15 cellular contexts compared by ENCODE assay signal in the genomic region with DNA sequence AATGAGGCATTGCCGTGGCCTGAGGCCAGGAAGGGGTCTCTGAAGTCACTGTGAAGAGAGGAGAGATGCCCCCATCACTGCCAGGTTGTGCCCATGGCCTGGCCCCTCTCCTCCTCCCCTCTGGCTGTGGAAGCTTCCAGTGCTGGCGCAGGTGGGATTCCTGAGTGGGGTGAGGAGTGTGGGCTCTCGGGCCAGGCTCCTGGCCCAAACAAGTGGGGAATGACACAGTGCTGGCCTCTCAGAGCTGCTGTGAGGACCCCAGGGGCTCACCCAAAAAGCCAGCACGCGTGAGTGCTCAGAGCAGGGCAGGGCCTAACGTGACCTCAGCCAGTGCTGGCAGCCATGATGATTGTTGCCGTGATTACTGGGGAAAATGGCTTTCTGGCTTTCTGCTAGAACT. TPM values are rescaled to one million over a fixed set of nuclear protein-coding genes. Genes with fewer than 3 reads are reported as not detected.
A peak's percentile ranks its signal among the peaks of the same experiment; 100 is the strongest.
DNase-seq lines count a peak whose midpoint lies in the region; ATAC-seq, FAIRE-seq and TF ChIP-seq lines count a peak whose summit lies in the region.
"Had no signal": no experiment of that assay in that cellular context is flagged by ENCODE, and none has a peak within 500 bp of the region (broad histone marks: within the 10 kb centered on the region; RNA-seq: fewer than 3 reads in every experiment).

No MANE protein-coding gene starts in this region.

- POLR2A ChIA-PET in activated CD4-positive, alpha-beta T cell treated with anti-CD3 and anti-CD28 coated beads, Interleukin-2, amount 10 ng/mL, durations not matched to agents 7 days and 5 days (lab: Charles Lee), result no interaction called here

- H3K36me3 Mint-ChIP-seq in activated CD4-positive, alpha-beta T cell treated with anti-CD3 and anti-CD28 coated beads, Interleukin-2, amount 10 ng/mL, durations not matched to agents 7 days and 5 days (ENCODE audit: low read depth), result peaks cover 58% of the 10 kb centered on the region
- H3K36me3 Mint-ChIP-seq in T-helper 17 cell (ENCODE audit: low read depth), result peaks cover 8% of the 10 kb centered on the region
- peaks cover 53 to 79% of the 10 kb centered on the region in 2 donors for H3K36me3 Mint-ChIP-seq in stimulated activated naive B cell treated with anti-CD40 and anti-IgM and Interleukin-4, amounts not matched to agents 10 μg/mL and 1 μg/mL and 100 μg/mL, for 72 hours

- no peak for DNase-seq in activated CD4-positive, alpha-beta T cell treated with anti-CD3 and anti-CD28 coated beads, Interleukin-2, amount 10 ng/mL, durations not matched to agents 7 days and 5 days
- DNase-seq in activated CD4-positive, alpha-beta T cell treated with anti-CD3 and anti-CD28 coated beads, Interleukin-2, amount 50 U/mL, for 48 hours, result no peak
- DNase-seq in T-helper 17 cell (no peak), NCI-H1436 (lab: John Stamatoyannopoulos, UW) (no peak), urothelium cell line (ENCODE audit: low spot score) (no peak)
- DNase-seq in stimulated activated naive B cell treated with anti-CD40 and anti-IgM and Interleukin-4, amounts not matched to agents 10 μg/mL and 1 μg/mL and 100 μg/mL, for 72 hours, result no peak
- DNase-seq: activated T-cell treated with anti-CD3 and anti-CD28 coated beads, Interleukin-2, amount 50 U/mL, for 1 hour; Calu3; caudate nucleus; HCEC 1CT; nephron progenitor cell had no signal

- H3K4me1 Mint-ChIP-seq in activated CD4-positive, alpha-beta T cell treated with anti-CD3 and anti-CD28 coated beads, Interleukin-2, amount 10 ng/mL, durations not matched to agents 7 days and 5 days, result peaks cover 87% of the 10 kb centered on the region
- peaks cover 21% of the 10 kb centered on the region for H3K4me1 Mint-ChIP-seq in T-helper 17 cell
- H3K4me1 Mint-ChIP-seq in stimulated activated naive B cell treated with anti-CD40 and anti-IgM and Interleukin-4, amounts not matched to agents 10 μg/mL and 1 μg/mL and 100 μg/mL, for 72 hours, result peaks cover 34 to 45% of the 10 kb centered on the region in 2 donors

- H3K27ac ChIP-seq in gastroesophageal sphincter, result peak overlapping the region in 3 of 4 donors; percentile 88 to 92 (median 91)

- peaks cover 5% of the 10 kb centered on the region for H3K9me3 Mint-ChIP-seq in activated CD4-positive, alpha-beta T cell treated with anti-CD3 and anti-CD28 coated beads, Interleukin-2, amount 10 ng/mL, durations not matched to agents 7 days and 5 days
- peaks cover 5 to 6% of the 10 kb centered on the region in 2 donors for H3K9me3 Mint-ChIP-seq in stimulated activated naive B cell treated with anti-CD40 and anti-IgM and Interleukin-4, amounts not matched to agents 10 μg/mL and 1 μg/mL and 100 μg/mL, for 72 hours

- H3K9me3 ChIP-seq in T-helper 17 cell (ENCODE audit: control insufficient read depth, low read length, poor library complexity, severe bottlenecking) (no peaks in the 10 kb centered on the region), gastroesophageal sphincter (no peaks in the 10 kb centered on the region)
- H3K9me3 ChIP-seq: heart left ventricle had no signal

- TF ChIP-seq CTCF in gastroesophageal sphincter (IDR thresholded peaks at IDR 0.05), result no peak

- H3K27me3 ChIP-seq in gastroesophageal sphincter, result no peaks in the 10 kb centered on the region
- H3K27me3 ChIP-seq: heart left ventricle had no signal

- ATAC-seq in T-helper 17 cell, result no peak
- no peak for ATAC-seq in gastroesophageal sphincter
- no peak for ATAC-seq in stimulated activated naive B cell treated with anti-CD40 and anti-IgM and Interleukin-4, amounts not matched to agents 10 μg/mL and 1 μg/mL and 100 μg/mL, for 72 hours (replicated peaks)
- ATAC-seq in activated CD4-positive, CD25-positive, alpha-beta regulatory T cell treated with anti-CD3 and anti-CD28 coated beads, Interleukin-2, amount 50 U/mL, for 24 hours, result no peak

- 67% methylated on average over 3 of the region's 7 CpGs; no CpG with 5 or more reads in 1 of the 2 donors for WGBS in gastroesophageal sphincter (ENCODE audit: low coverage in 1 of 2), 2 donors

- CTCF ChIA-PET in activated CD4-positive, alpha-beta T cell treated with anti-CD3 and anti-CD28 coated beads, Interleukin-2, amount 10 ng/mL, durations not matched to agents 7 days and 5 days (lab: Charles Lee), result interaction anchor here (2.1 to 3.1 kb wide), 3 partner anchors 11 to 32 kb away, joined by 8 to 15 read pairs (median 13); no protein-coding TSS in a partner anchor

- no peak for TF ChIP-seq EP300 in gastroesophageal sphincter (IDR thresholded peaks at IDR 0.05)

- H3K36me3 ChIP-seq in gastroesophageal sphincter, result peaks cover 0 to 36% of the 10 kb centered on the region in 2 donors

- H3K4me3 Mint-ChIP-seq in activated CD4-positive, alpha-beta T cell treated with anti-CD3 and anti-CD28 coated beads, Interleukin-2, amount 10 ng/mL, durations not matched to agents 7 days and 5 days, result peak overlapping the region; percentile 16
- no peak overlapping the region for H3K4me3 Mint-ChIP-seq in T-helper 17 cell
- H3K4me3 Mint-ChIP-seq in stimulated activated naive B cell treated with anti-CD40 and anti-IgM and Interleukin-4, amounts not matched to agents 10 μg/mL and 1 μg/mL and 100 μg/mL, for 72 hours, result peak overlapping the region in 1 of 2 donors; percentile 54
- H3K4me3 Mint-ChIP-seq: nephron progenitor cell had no signal

- no peak for TF ChIP-seq POLR2A in gastroesophageal sphincter (IDR thresholded peaks at IDR 0.05)

- peaks cover 7 to 83% (median 30%) of the 10 kb centered on the region in 3 donors for H3K4me1 ChIP-seq in gastroesophageal sphincter

- no peak overlapping the region for H3K4me3 ChIP-seq in gastroesophageal sphincter
- H3K4me3 ChIP-seq: A549, heart left ventricle had no signal

- H3K27me3 Mint-ChIP-seq in activated CD4-positive, alpha-beta T cell treated with anti-CD3 and anti-CD28 coated beads, Interleukin-2, amount 10 ng/mL, durations not matched to agents 7 days and 5 days, result no peaks in the 10 kb centered on the region
- H3K27me3 Mint-ChIP-seq in T-helper 17 cell, result no peaks in the 10 kb centered on the region
- H3K27me3 Mint-ChIP-seq in stimulated activated naive B cell treated with anti-CD40 and anti-IgM and Interleukin-4, amounts not matched to agents 10 μg/mL and 1 μg/mL and 100 μg/mL, for 72 hours, result no peaks in the 10 kb centered on the region

- FAIRE-seq in urothelium cell line (lab: Jason Lieb, UNC), result no peak
- FAIRE-seq: A549 had no signal

- peak overlapping the region; percentile 100 for H3K27ac Mint-ChIP-seq in activated CD4-positive, alpha-beta T cell treated with anti-CD3 and anti-CD28 coated beads, Interleukin-2, amount 10 ng/mL, durations not matched to agents 7 days and 5 days
- peak overlapping the region; percentile 90 for H3K27ac Mint-ChIP-seq in T-helper 17 cell
- peak overlapping the region; percentile 99 for H3K27ac Mint-ChIP-seq in stimulated activated naive B cell treated with anti-CD40 and anti-IgM and Interleukin-4, amounts not matched to agents 10 μg/mL and 1 μg/mL and 100 μg/mL, for 72 hours
- H3K27ac Mint-ChIP-seq: nephron progenitor cell had no signal

RNA-seq across cellular contexts. Expression of a gene that starts 53.5 kb away (rescaled TPM):
- total RNA-seq in activated CD4-positive, alpha-beta T cell treated with anti-CD3 and anti-CD28 coated beads, Interleukin-2, amount 10 ng/mL, durations not matched to agents 7 days and 5 days, result 1 to 10 TPM; 7.1 to 9.2 TPM
- 1 to 10 TPM; 4.4 to 6.9 TPM for total RNA-seq in T-helper 17 cell
- 100 to 1,000 TPM in 1 of 4 donors, 10 to 100 TPM in 3; 70.9 to 234 (median 85.9) TPM for total RNA-seq in gastroesophageal sphincter

Comparison
In these comparisons a context has a peak if more than half of its experiments do, and no peak if none do; other contexts are left out.
1. RNA of a gene that starts 53.5 kb away (total RNA-seq): 70.9 to 234 TPM in gastroesophageal sphincter; 7.1 to 9.2 TPM in activated CD4-positive, alpha-beta T cell treated with anti-CD3 and anti-CD28 coated beads, Interleukin-2, amount 10 ng/mL, durations not matched to agents 7 days and 5 days and 4.4 to 6.9 TPM in T-helper 17 cell; every median in the first group is over 4 times any median in the second.
2. Peak in every context shown above with its lines, with median percentiles within 50 percentile points of each other: H3K27ac Mint-ChIP-seq.